In genomic region chr10:43208147-43209063, GRCh38 we compare ENCODE assay signal across 20 cellular contexts. TPM values are rescaled to one million over a fixed set of nuclear protein-coding genes. Genes with fewer than 3 reads are reported as not detected.
A peak's percentile ranks its signal among the peaks of the same experiment; 100 is the strongest.
DNase-seq lines count a peak whose midpoint lies in the region; ATAC-seq, FAIRE-seq and TF ChIP-seq lines count a peak whose summit lies in the region.
"Had no signal": no experiment of that assay in that cellular context is flagged by ENCODE, and none has a peak within 500 bp of the region (broad histone marks: within the 10 kb centered on the region; RNA-seq: fewer than 3 reads in every experiment).

No MANE protein-coding gene starts in this region.

- POLR2A ChIA-PET in activated naive CD8-positive, alpha-beta T cell treated with anti-CD3 and anti-CD28 coated beads, Interleukin-2, amount 10 ng/mL, durations not matched to agents 7 days and 5 days (lab: Charles Lee): no interaction called here

- no peak overlapping the region for H3K4me3 Mint-ChIP-seq in activated naive CD8-positive, alpha-beta T cell treated with anti-CD3 and anti-CD28 coated beads, Interleukin-2, amount 10 ng/mL, durations not matched to agents 7 days and 5 days
- no peak overlapping the region for H3K4me3 Mint-ChIP-seq in activated naive CD8-positive, alpha-beta T cell treated with anti-CD3 and anti-CD28 coated beads for 36 hours
- H3K4me3 Mint-ChIP-seq in type B pancreatic cell: no peak overlapping the region
- H3K4me3 Mint-ChIP-seq: activated T-helper 1 cell treated with anti-CD3 and anti-CD28 coated beads, Interleukin-12 subunit alpha, Interleukin-12 subunit beta, Interleukin-2, Interleukin-4 antibody, amounts not matched to agents 30 ng/mL and 10 ng/mL and 1 ng/mL, durations not matched to agents 14 hours and 24 hours and 36 hours had no signal

- intact Hi-C loops in right cardiac atrium (cut with DNase I): loop anchor here in 1 of 4 donors (10.0 kb wide), 1 partner anchor 146 kb away; no protein-coding TSS in a partner anchor

- WGBS in right cardiac atrium: 77% methylated on average over 16 of the region's 16 CpGs
- 79 to 88% (median 80%) methylated on average over 16 of the region's 16 CpGs for WGBS in small intestine, 3 donors

- no peaks in the 10 kb centered on the region for H3K4me1 ChIP-seq in right cardiac atrium (ENCODE audit: control insufficient read depth, insufficient read depth, low read length)
- no peaks in the 10 kb centered on the region for H3K4me1 ChIP-seq in small intestine (ENCODE audit: control insufficient read depth in 2 of 2, insufficient read depth in 1 of 2, low read depth in 1 of 2, low read length in 1 of 2)
- H3K4me1 ChIP-seq: parathyroid adenoma had no signal

- H3K4me3 ChIP-seq in right cardiac atrium (ENCODE audit: low read length) (no peak overlapping the region), small intestine (ENCODE audit: low read depth in 1 of 2, low read length in 2 of 2) (no peak overlapping the region)
- H3K4me3 ChIP-seq: tibial nerve had no signal

- H3K4me1 Mint-ChIP-seq in activated naive CD8-positive, alpha-beta T cell treated with anti-CD3 and anti-CD28 coated beads, Interleukin-2, amount 10 ng/mL, durations not matched to agents 7 days and 5 days: peaks cover 2% of the 10 kb centered on the region
- H3K4me1 Mint-ChIP-seq in activated naive CD8-positive, alpha-beta T cell treated with anti-CD3 and anti-CD28 coated beads for 36 hours: no peaks in the 10 kb centered on the region
- H3K4me1 Mint-ChIP-seq in type B pancreatic cell (ENCODE audit: unreplicated experiment): no peaks in the 10 kb centered on the region

- H3K27ac Mint-ChIP-seq in activated naive CD8-positive, alpha-beta T cell treated with anti-CD3 and anti-CD28 coated beads, Interleukin-2, amount 10 ng/mL, durations not matched to agents 7 days and 5 days: no peak overlapping the region
- H3K27ac Mint-ChIP-seq in activated naive CD8-positive, alpha-beta T cell treated with anti-CD3 and anti-CD28 coated beads for 36 hours: no peak overlapping the region
- H3K27ac Mint-ChIP-seq in type B pancreatic cell: no peak overlapping the region
- H3K27ac Mint-ChIP-seq: activated T-helper 1 cell treated with anti-CD3 and anti-CD28 coated beads, Interleukin-12 subunit alpha, Interleukin-12 subunit beta, Interleukin-2, Interleukin-4 antibody, amounts not matched to agents 30 ng/mL and 10 ng/mL and 1 ng/mL, durations not matched to agents 14 hours and 24 hours and 36 hours had no signal

- H3K27me3 Mint-ChIP-seq in activated naive CD8-positive, alpha-beta T cell treated with anti-CD3 and anti-CD28 coated beads, Interleukin-2, amount 10 ng/mL, durations not matched to agents 7 days and 5 days: no peaks in the 10 kb centered on the region
- no peaks in the 10 kb centered on the region for H3K27me3 Mint-ChIP-seq in activated naive CD8-positive, alpha-beta T cell treated with anti-CD3 and anti-CD28 coated beads for 36 hours
- peaks cover 3% of the 10 kb centered on the region for H3K27me3 Mint-ChIP-seq in type B pancreatic cell

- no peaks in the 10 kb centered on the region for H3K9me3 Mint-ChIP-seq in activated naive CD8-positive, alpha-beta T cell treated with anti-CD3 and anti-CD28 coated beads, Interleukin-2, amount 10 ng/mL, durations not matched to agents 7 days and 5 days
- no peaks in the 10 kb centered on the region for H3K9me3 Mint-ChIP-seq in activated naive CD8-positive, alpha-beta T cell treated with anti-CD3 and anti-CD28 coated beads for 36 hours
- no peaks in the 10 kb centered on the region for H3K9me3 Mint-ChIP-seq in type B pancreatic cell
- H3K9me3 Mint-ChIP-seq: activated T-helper 1 cell treated with anti-CD3 and anti-CD28 coated beads, Interleukin-12 subunit alpha, Interleukin-12 subunit beta, Interleukin-2, Interleukin-4 antibody, amounts not matched to agents 30 ng/mL and 10 ng/mL and 1 ng/mL, durations not matched to agents 14 hours and 24 hours and 36 hours had no signal

- H3K27me3 ChIP-seq in right cardiac atrium (ENCODE audit: control insufficient read depth, insufficient read depth) (no peaks in the 10 kb centered on the region), small intestine (ENCODE audit: control insufficient read depth in 2 of 2, insufficient read depth in 2 of 2, low read length in 2 of 2) (no peaks in the 10 kb centered on the region)
- H3K27me3 ChIP-seq: tibial nerve had no signal

- FAIRE-seq in small intestine (lab: Jason Lieb, UNC): no peak
- FAIRE-seq: frontal cortex, TTC549 had no signal

- TF ChIP-seq CTCF in type B pancreatic cell (conservative IDR thresholded peaks at IDR 0.05): no peak

- peak; percentile 22 for DNase-seq in activated naive CD8-positive, alpha-beta T cell treated with anti-CD3 and anti-CD28 coated beads, Interleukin-2, amount 10 ng/mL, durations not matched to agents 7 days and 5 days
- DNase-seq in activated naive CD8-positive, alpha-beta T cell treated with anti-CD3 and anti-CD28 coated beads for 36 hours: no peak
- peak; percentile 40 for DNase-seq in activated CD8-positive, alpha-beta memory T cell treated with anti-CD3 and anti-CD28 coated beads, Interleukin-2, amount 50 U/mL, for 48 hours
- DNase-seq in right cardiac atrium (peak in 2 of 3 donors; percentile 5 to 45), type B pancreatic cell (ENCODE audit: extremely low spot score, unreplicated experiment) (peak; percentile 65), small intestine (no peak)
- DNase-seq: brain microvascular endothelial cell, C1 segment of cervical spinal cord, DMS53, midbrain, NCI-H1930, NCI-H82 had no signal

- no peaks in the 10 kb centered on the region for H3K36me3 ChIP-seq in small intestine (ENCODE audit: control insufficient read depth in 2 of 2, insufficient read depth in 2 of 2, low read length in 2 of 2)
- H3K36me3 ChIP-seq: brain microvascular endothelial cell, tibial nerve had no signal

- H3K9me3 ChIP-seq in right cardiac atrium (ENCODE audit: control insufficient read depth, low read length) (no peaks in the 10 kb centered on the region), small intestine (ENCODE audit: control insufficient read depth, low read depth) (no peaks in the 10 kb centered on the region)
- H3K9me3 ChIP-seq: tibial nerve had no signal

- no peak for ATAC-seq in activated naive CD8-positive, alpha-beta T cell treated with anti-CD3 and anti-CD28 coated beads, Interleukin-2, amount 10 ng/mL, durations not matched to agents 7 days and 5 days (ENCODE audit: low read depth)
- ATAC-seq in right cardiac atrium (no peak), GM21360 (IDR thresholded peaks at IDR 0.05; ENCODE audit: unreplicated experiment) (no peak), HG02938 (IDR thresholded peaks at IDR 0.05; ENCODE audit: unreplicated experiment) (no peak)

- H3K27ac ChIP-seq in right cardiac atrium (ENCODE audit: low read length): no peak overlapping the region
- no peak overlapping the region for H3K27ac ChIP-seq in small intestine (ENCODE audit: low read depth in 1 of 2, low read length in 1 of 2)
- H3K27ac ChIP-seq: brain microvascular endothelial cell, parathyroid adenoma had no signal

- no peaks in the 10 kb centered on the region for H3K36me3 Mint-ChIP-seq in activated naive CD8-positive, alpha-beta T cell treated with anti-CD3 and anti-CD28 coated beads, Interleukin-2, amount 10 ng/mL, durations not matched to agents 7 days and 5 days
- H3K36me3 Mint-ChIP-seq in activated naive CD8-positive, alpha-beta T cell treated with anti-CD3 and anti-CD28 coated beads for 36 hours: no peaks in the 10 kb centered on the region
- H3K36me3 Mint-ChIP-seq in type B pancreatic cell: no peaks in the 10 kb centered on the region

RNA-seq across cellular contexts. Expression of gene RASGEF1A, which starts 58.5 kb away (rescaled TPM):
- 1 to 10 TPM; 4.4 to 4.9 TPM for total RNA-seq in activated naive CD8-positive, alpha-beta T cell treated with anti-CD3 and anti-CD28 coated beads, Interleukin-2, amount 10 ng/mL, durations not matched to agents 7 days and 5 days
- under 1 TPM; 0.40 to 0.45 TPM for total RNA-seq in activated naive CD8-positive, alpha-beta T cell treated with anti-CD3 and anti-CD28 coated beads for 36 hours
- total RNA-seq in right cardiac atrium (1 to 10 TPM; 2.0 to 3.4 (median 3.0) TPM), type B pancreatic cell (ENCODE audit: low replicate concordance) (0.90 and 1.3 TPM in 2 replicates)
- polyA plus RNA-seq in right cardiac atrium (1.6 TPM), small intestine (1 to 10 TPM in 1 of 3 donors, under 1 TPM in 2; 0.27 to 1.8 (median 0.67) TPM)
- total RNA-seq: LHCN-M2 had no signal

Comparison
In these comparisons a context has a peak if more than half of its experiments do, and no peak if none do; other contexts are left out.
1. DNase-seq: peak in activated naive CD8-positive, alpha-beta T cell treated with anti-CD3 and anti-CD28 coated beads, Interleukin-2, amount 10 ng/mL, durations not matched to agents 7 days and 5 days (single experiment), activated CD8-positive, alpha-beta memory T cell treated with anti-CD3 and anti-CD28 coated beads, Interleukin-2, amount 50 U/mL, for 48 hours (single experiment), right cardiac atrium (2 of 3) and type B pancreatic cell (single experiment); none in activated naive CD8-positive, alpha-beta T cell treated with anti-CD3 and anti-CD28 coated beads for 36 hours (single experiment) and small intestine (single experiment).